Comparison of ENCODE assay signal across 8 cellular contexts in genomic region chr1:212858055-212858460, GRCh38. TPM values are rescaled to one million over a fixed set of nuclear protein-coding genes. Genes with fewer than 3 reads are reported as not detected.
DNase-seq lines count a peak whose midpoint lies in the region; ATAC-seq, FAIRE-seq and TF ChIP-seq lines count a peak whose summit lies in the region.

FLVCR1 (plus strand) TSS chr1:212858275; CDS start chr1:212858453, 178 bp downstream.

- H3K27me3 ChIP-seq in fibroblast of lung (ENCODE audit: control insufficient read depth, insufficient read depth, low read length) = no peaks in the 10 kb centered on the region
- H3K27me3 ChIP-seq in naive thymus-derived CD4-positive, alpha-beta T cell (ENCODE audit: control insufficient read depth in 2 of 2, insufficient read depth in 2 of 2, low read length in 2 of 2) = no peaks in the 10 kb centered on the region

- no peaks in the 10 kb centered on the region for H3K36me3 ChIP-seq in fibroblast of lung (ENCODE audit: control insufficient read depth, insufficient read depth, low read length)
- peaks cover 0 to 7% (median 0%) of the 10 kb centered on the region in 3 experiments for H3K36me3 ChIP-seq in naive thymus-derived CD4-positive, alpha-beta T cell (ENCODE audit: control insufficient read depth in 2 of 3, insufficient read depth in 3 of 3, low read length in 3 of 3)

- peaks cover 0 to 9% (median 0%) of the 10 kb centered on the region in 11 donors for H3K9me3 Mint-ChIP-seq in naive thymus-derived CD4-positive, alpha-beta T cell
- no peaks in the 10 kb centered on the region for H3K9me3 Mint-ChIP-seq in stimulated activated memory B cell treated with anti-CD40 and anti-IgM and Interleukin-4, amounts not matched to agents 10 μg/mL and 1 μg/mL and 100 μg/mL, for 72 hours

- H4K20me1 ChIP-seq in fibroblast of lung (ENCODE audit: control insufficient read depth, extremely low read depth, insufficient read depth, low read length) = no peaks in the 10 kb centered on the region

- H3K27ac ChIP-seq in RWPE1 (peak within 1 kb of the TSS; percentile 88), fibroblast of lung (ENCODE audit: insufficient read depth, low read length) (peak within 1 kb of the TSS; percentile 73)
- peak within 1 kb of the TSS; percentile 68 for H3K27ac ChIP-seq in naive thymus-derived CD4-positive, alpha-beta T cell (ENCODE audit: low read depth, low read length)

- intact Hi-C loops in naive thymus-derived CD4-positive, alpha-beta T cell (cut with micrococcal nuclease) = loop anchor here (1.0 to 10.0 kb wide), 9 partner anchors 67 to 1279 kb away; partner anchors contain the start of genes ANGEL2 (in 2 of the 2), NSL1 (in 2 of the 2), TATDN3 (in 2 of the 2) and DTL (in 1 of the 2)

- no peak for FAIRE-seq in H54 (lab: Jason Lieb, UNC)

- POLR2A ChIA-PET in RWPE1 (lab: Yijun Ruan, JAX; ENCODE audit: low non-redundant PET) = interaction anchor here (0.5 kb wide), 1 partner anchor 66 kb away, joined by 4 read pairs; no protein-coding TSS in a partner anchor
- POLR2A ChIA-PET in naive thymus-derived CD4-positive, alpha-beta T cell (lab: Charles Lee) = interaction anchor here (0.6 to 1.0 kb wide), 3 partner anchors 299 to 1767 kb away, joined by 3 read pairs; no protein-coding TSS in a partner anchor

- H3K9ac ChIP-seq in fibroblast of lung (ENCODE audit: insufficient read depth, low read length) = peak within 1 kb of the TSS; percentile 78

- H3K36me3 Mint-ChIP-seq in naive thymus-derived CD4-positive, alpha-beta T cell = peaks cover 0 to 14% (median 8%) of the 10 kb centered on the region in 5 donors
- peaks cover 23% of the 10 kb centered on the region for H3K36me3 Mint-ChIP-seq in stimulated activated memory B cell treated with anti-CD40 and anti-IgM and Interleukin-4, amounts not matched to agents 10 μg/mL and 1 μg/mL and 100 μg/mL, for 72 hours

- H3K4me3 ChIP-seq in fibroblast of lung (replicated peaks in 1 of 4; ENCODE audit: control extremely low read depth in 1 of 4, insufficient read depth in 1 of 4, low read depth in 3 of 4, low read length in 4 of 4) = peak within 1 kb of the TSS; percentile 78 to 85 (median 83)
- H3K4me3 ChIP-seq in naive thymus-derived CD4-positive, alpha-beta T cell (ENCODE audit: low read length) = peak within 1 kb of the TSS; percentile 72

- H3K4me2 ChIP-seq in fibroblast of lung (ENCODE audit: extremely low read depth, insufficient read depth, low read length) = peak within 1 kb of the TSS; percentile 99

- ATAC-seq in naive thymus-derived CD4-positive, alpha-beta T cell = peak; percentile 99
- peak; percentile 100 for ATAC-seq in stimulated activated memory B cell treated with anti-CD40 and anti-IgM and Interleukin-4, amounts not matched to agents 10 μg/mL and 1 μg/mL and 100 μg/mL, for 72 hours

- H3K4me3 Mint-ChIP-seq in naive thymus-derived CD4-positive, alpha-beta T cell = peak within 1 kb of the TSS in 6 of 10 donors; percentile 95 to 97 (median 96)
- peak within 1 kb of the TSS; percentile 93 for H3K4me3 Mint-ChIP-seq in stimulated activated memory B cell treated with anti-CD40 and anti-IgM and Interleukin-4, amounts not matched to agents 10 μg/mL and 1 μg/mL and 100 μg/mL, for 72 hours

- TF ChIP-seq CTCF in RWPE1 (conservative IDR thresholded peaks at IDR 0.05; ENCODE audit: low read depth) (no peak), fibroblast of lung (conservative IDR thresholded peaks at IDR 0.05 in 1 of 2, IDR thresholded peaks at IDR 0.05 in 1 of 2; ENCODE audit: low read depth in 1 of 2, low read length in 2 of 2) (no peak)

- peak; percentile 85 for TF ChIP-seq POLR2A in H54 (IDR thresholded peaks at IDR 0.05; ENCODE audit: low read depth, low read length)

- H2AFZ ChIP-seq in fibroblast of lung (ENCODE audit: low read length) = peak within 1 kb of the TSS; percentile 90

- H3K27me3 Mint-ChIP-seq in naive thymus-derived CD4-positive, alpha-beta T cell = no peaks in the 10 kb centered on the region
- no peaks in the 10 kb centered on the region for H3K27me3 Mint-ChIP-seq in stimulated activated memory B cell treated with anti-CD40 and anti-IgM and Interleukin-4, amounts not matched to agents 10 μg/mL and 1 μg/mL and 100 μg/mL, for 72 hours

- CTCF ChIA-PET in RWPE1 (lab: Yijun Ruan, JAX) = interaction anchor here (0.6 to 0.7 kb wide), 2 partner anchors 44 to 87 kb away, joined by 3 read pairs; no protein-coding TSS in a partner anchor
- CTCF ChIA-PET in naive thymus-derived CD4-positive, alpha-beta T cell (lab: Charles Lee) = no interaction called here

- H3K9me3 ChIP-seq in fibroblast of lung (ENCODE audit: control insufficient read depth, insufficient read depth, low read depth, low read length) = no peaks in the 10 kb centered on the region
- no peaks in the 10 kb centered on the region for H3K9me3 ChIP-seq in naive thymus-derived CD4-positive, alpha-beta T cell (ENCODE audit: control insufficient read depth in 2 of 3, low read length in 3 of 3)

- H3K4me1 Mint-ChIP-seq in naive thymus-derived CD4-positive, alpha-beta T cell = peaks cover 10 to 34% (median 21%) of the 10 kb centered on the region in 7 donors
- H3K4me1 Mint-ChIP-seq in stimulated activated memory B cell treated with anti-CD40 and anti-IgM and Interleukin-4, amounts not matched to agents 10 μg/mL and 1 μg/mL and 100 μg/mL, for 72 hours = peaks cover 30% of the 10 kb centered on the region

- DNase-seq in ELF-1 (ENCODE audit: low read depth, low spot score) (peak; percentile 96), H54 (ENCODE audit: insufficient read length, low spot score) (peak; percentile 98), LoVo (ENCODE audit: low spot score) (peak; percentile 95), RWPE1 (ENCODE audit: low spot score) (peak; percentile 98), fibroblast of lung (ENCODE audit: low read depth in 2 of 2) (peak; percentile 93 to 96)
- peak; percentile 86 to 89 for DNase-seq in activated T-helper 1 cell treated with anti-CD3 and anti-CD28 coated beads, Interleukin-2, amount 50 U/mL, for 16 hours (ENCODE audit: low read depth in 1 of 2, low spot score in 1 of 2)
- DNase-seq in naive thymus-derived CD4-positive, alpha-beta T cell = peak; percentile 74 to 96 (median 80)

- peaks cover 23% of the 10 kb centered on the region for H3K79me2 ChIP-seq in fibroblast of lung (ENCODE audit: control insufficient read depth, insufficient read depth, low read length)

- H3K27ac Mint-ChIP-seq in naive thymus-derived CD4-positive, alpha-beta T cell = peak within 1 kb of the TSS; percentile 77 to 96 (median 89)
- peak within 1 kb of the TSS; percentile 92 for H3K27ac Mint-ChIP-seq in stimulated activated memory B cell treated with anti-CD40 and anti-IgM and Interleukin-4, amounts not matched to agents 10 μg/mL and 1 μg/mL and 100 μg/mL, for 72 hours

- peaks cover 9% of the 10 kb centered on the region for H3K4me1 ChIP-seq in fibroblast of lung (ENCODE audit: control insufficient read depth, extremely low read depth, insufficient read depth, low read length)
- H3K4me1 ChIP-seq in naive thymus-derived CD4-positive, alpha-beta T cell (ENCODE audit: control insufficient read depth in 2 of 2, insufficient read depth in 2 of 2, low read length in 2 of 2) = peaks cover 9 to 16% of the 10 kb centered on the region in 2 donors

RNA-seq across cellular contexts. Expression of gene FLVCR1, which starts in this region (rescaled TPM):
- 6.4 and 7.3 TPM in 2 replicates for total RNA-seq in fibroblast of lung
- 2.5 and 2.9 TPM in 2 replicates for polyA plus RNA-seq in fibroblast of lung
- polyA plus RNA-seq in fibroblast of lung (2012) = 3.0 and 3.4 TPM in 2 replicates
- 0.27 and 15.9 TPM in 2 replicates for polyA minus RNA-seq in fibroblast of lung (ENCODE audit: low replicate concordance)
- 10 to 100 TPM in 2 of 5 experiments, 1 to 10 TPM in 3; 7.4 to 12.2 (median 8.2) TPM for total RNA-seq in naive thymus-derived CD4-positive, alpha-beta T cell
- polyA plus RNA-seq in naive thymus-derived CD4-positive, alpha-beta T cell = 1 to 10 TPM; 2.3 to 2.6 TPM

Comparison
In these comparisons a context has a peak if more than half of its experiments do, and no peak if none do; other contexts are left out.
1. Peak in every context shown above with its lines: DNase-seq, ATAC-seq, H3K4me3 ChIP-seq and H3K27ac ChIP-seq.